ENCODE assay signal across 20 cellular contexts in genomic region chr6:169224716-169225115, GRCh38. TPM values are rescaled to one million over a fixed set of nuclear protein-coding genes. Genes with fewer than 3 reads are reported as not detected.
DNase-seq lines count a peak whose midpoint lies in the region; ATAC-seq and TF ChIP-seq lines count a peak whose summit lies in the region.
"Had no signal": no experiment of that assay in that cellular context is flagged by ENCODE, and none has a peak within 500 bp of the region (broad histone marks: within the 10 kb centered on the region; RNA-seq: fewer than 3 reads in every experiment).

No MANE protein-coding gene starts in this region.

- no peak overlapping the region for H2AFZ ChIP-seq in smooth muscle cell (ENCODE audit: low read depth)

- TF ChIP-seq POLR2A in esophagus muscularis mucosa (IDR thresholded peaks at IDR 0.05; ENCODE audit: low read depth) (no peak), esophagus squamous epithelium (IDR thresholded peaks at IDR 0.05) (no peak)

- no peak overlapping the region for H3K9ac ChIP-seq in smooth muscle cell (ENCODE audit: low read depth)

- H3K79me2 ChIP-seq in smooth muscle cell (ENCODE audit: low read depth) = no peaks in the 10 kb centered on the region

- H3F3A ChIP-seq in smooth muscle cell (ENCODE audit: low read depth) = no peaks in the 10 kb centered on the region

- no peak for TF ChIP-seq EP300 in esophagus muscularis mucosa (IDR thresholded peaks at IDR 0.05)

- ATAC-seq in GM21526 (IDR thresholded peaks at IDR 0.05; ENCODE audit: low FRiP score, unreplicated experiment) = no peak
- ATAC-seq: stimulated activated naive B cell treated with anti-CD40 and anti-IgM and Interleukin-4, amounts not matched to agents 10 μg/mL and 1 μg/mL and 100 μg/mL, for 72 hours had no signal

- H3K27ac ChIP-seq in HEK293 (ENCODE audit: extremely low read depth, low read depth, low read length) (no peak overlapping the region), angular gyrus (ENCODE audit: low read depth, low read length) (peak overlapping the region; percentile 81), esophagus muscularis mucosa (replicated peaks in 1 of 4) (no peak overlapping the region), smooth muscle cell (ENCODE audit: low read depth) (peak overlapping the region; percentile 32), esophagus squamous epithelium (peak overlapping the region in 1 of 4 donors; percentile 49)
- H3K27ac ChIP-seq: lower lobe of right lung, VCaP had no signal

- no peaks in the 10 kb centered on the region for H3K27me3 ChIP-seq in esophagus muscularis mucosa
- H3K27me3 ChIP-seq in smooth muscle cell (ENCODE audit: low read depth) = no peaks in the 10 kb centered on the region
- no peaks in the 10 kb centered on the region for H3K27me3 ChIP-seq in esophagus squamous epithelium
- H3K27me3 ChIP-seq: gastroesophageal sphincter had no signal

- H3K4me1 ChIP-seq in HEK293 (ENCODE audit: control insufficient read depth, insufficient read depth, low read length) (no peaks in the 10 kb centered on the region), esophagus muscularis mucosa (peaks cover 0 to 10% (median 2%) of the 10 kb centered on the region in 4 donors), smooth muscle cell (ENCODE audit: low read depth) (no peaks in the 10 kb centered on the region), esophagus squamous epithelium (peaks cover 0 to 24% (median 6%) of the 10 kb centered on the region in 3 donors)
- H3K4me1 ChIP-seq: lower lobe of right lung had no signal

- CTCF ChIA-PET in HEK293 (lab: Yijun Ruan, JAX) = interaction anchor here (0.6 kb wide), 1 partner anchor 1306 kb away, joined by 3 read pairs; no protein-coding TSS in a partner anchor

- no peaks in the 10 kb centered on the region for H3K9me3 ChIP-seq in HEK293 (ENCODE audit: control insufficient read depth, insufficient read depth, low read depth, low read length)
- no peaks in the 10 kb centered on the region for H3K9me3 ChIP-seq in esophagus muscularis mucosa
- H3K9me3 ChIP-seq in smooth muscle cell (replicated peaks; ENCODE audit: low read depth) = no peaks in the 10 kb centered on the region
- H3K9me3 ChIP-seq in esophagus squamous epithelium = no peaks in the 10 kb centered on the region
- H3K9me3 ChIP-seq: lower lobe of right lung had no signal

- H3K36me3 ChIP-seq in HEK293 (ENCODE audit: control insufficient read depth in 2 of 2, insufficient read depth in 1 of 2, low read length in 2 of 2) (no peaks in the 10 kb centered on the region), esophagus muscularis mucosa (peaks cover 0 to 36% (median 7%) of the 10 kb centered on the region in 4 donors), smooth muscle cell (ENCODE audit: low read depth) (no peaks in the 10 kb centered on the region), esophagus squamous epithelium (peaks cover 0 to 54% (median 0%) of the 10 kb centered on the region in 3 donors)
- H3K36me3 ChIP-seq: lower lobe of right lung had no signal

- intact Hi-C loops in esophagus muscularis mucosa (cut with DNase I) = loop anchor here (10.0 kb wide), 1 partner anchor 320 kb away; no protein-coding TSS in a partner anchor
- intact Hi-C loops in esophagus squamous epithelium (cut with DNase I) = no loop called here

- DNase-seq in esophagus muscularis mucosa (ENCODE audit: extremely low spot score) = peak; percentile 81
- no peak for DNase-seq in smooth muscle cell (lab: John Stamatoyannopoulos, UW; ENCODE audit: unreplicated experiment)
- DNase-seq in SIG-M5 treated with dmso at 0.1 percent for 504 hours (lab: John Stamatoyannopoulos, UW; ENCODE audit: unreplicated experiment) = no peak
- DNase-seq in occipital lobe (lab: John Stamatoyannopoulos, UW) = no peak
- no peak for DNase-seq in esophagus squamous epithelium (lab: John Stamatoyannopoulos, UW)
- DNase-seq: activated CD4-positive, alpha-beta T cell treated with anti-CD3 and anti-CD28 coated beads, Interleukin-2, amount 10 ng/mL, durations not matched to agents 24 days and 14 days; effector memory CD4-positive, alpha-beta T cell; HCEC 1CT; lower lobe of right lung; NCI-H1105 treated with DMSO at 0.1 percent for 48 hours; NCI-H2081; NCI-H446; stimulated activated CD4-positive, alpha-beta T cell treated with anti-CD3 and anti-CD28 coated beads, Interleukin-4, amount 100 ng/mL, for 24 hours; stimulated activated naive B cell treated with anti-CD40 and anti-IgM and Interleukin-4, amounts not matched to agents 10 μg/mL and 1 μg/mL and 100 μg/mL, for 72 hours had no signal

- no peak for TF ChIP-seq CTCF in HEK293 (tag by site-specific recombination; IDR thresholded peaks at IDR 0.05)
- no peak for TF ChIP-seq CTCF in esophagus muscularis mucosa (IDR thresholded peaks at IDR 0.05)
- TF ChIP-seq CTCF in smooth muscle cell (IDR thresholded peaks at IDR 0.05; ENCODE audit: borderline replicate concordance, insufficient read depth, poor library complexity, severe bottlenecking) = no peak
- TF ChIP-seq CTCF in esophagus squamous epithelium (IDR thresholded peaks at IDR 0.05) = no peak

- 88% methylated on average over 9 of the region's 9 CpGs for WGBS in esophagus muscularis mucosa
- 82% methylated on average over 9 of the region's 9 CpGs for WGBS in smooth muscle cell (ENCODE audit: low lambda C conversion rate)
- 81% methylated on average over 4 to 9 of the region's 9 CpGs for WGBS in esophagus squamous epithelium, 2 donors

- H3K4me3 ChIP-seq in HEK293 (ENCODE audit: low read depth, low read length) (no peak overlapping the region), esophagus muscularis mucosa (no peak overlapping the region), smooth muscle cell (no peak overlapping the region), esophagus squamous epithelium (no peak overlapping the region)
- H3K4me3 ChIP-seq: gastroesophageal sphincter, lower lobe of right lung had no signal

- POLR2A ChIA-PET in HEK293 (lab: Yijun Ruan, JAX) = no interaction called here

- H4K20me1 ChIP-seq in smooth muscle cell (ENCODE audit: low read depth) = no peaks in the 10 kb centered on the region

- H3K4me2 ChIP-seq in smooth muscle cell = no peak overlapping the region

TF ChIP-seq in HEK293, 187 proteins besides CTCF, POLR2A, EP300 and RAD21:
- TF ChIP-seq SCRT2 (tag by site-specific recombination; IDR thresholded peaks at IDR 0.05) = peak; percentile 41; the same call in 1 of the 2 replicates
- no peak for TF ChIP-seq SCRT1 (tag by site-specific recombination; IDR thresholded peaks at IDR 0.05; ENCODE audit: borderline replicate concordance)

RNA-seq across cellular contexts. Expression of gene THBS2, which starts 28.9 kb away (rescaled TPM):
- total RNA-seq in esophagus muscularis mucosa (10 to 100 TPM; 25.7 to 36.4 (median 28.8) TPM), smooth muscle cell (10.1 and 16.2 TPM in 2 replicates), occipital lobe (15.8 TPM), esophagus squamous epithelium (10 to 100 TPM in 3 of 4 donors, 1 to 10 TPM in 1; 4.3 to 35.7 (median 25.5) TPM)
- 7.1 and 13.9 TPM in 2 replicates for polyA plus RNA-seq in smooth muscle cell
- total RNA-seq: activated CD4-positive, alpha-beta T cell treated with anti-CD3 and anti-CD28 coated beads, Interleukin-2, amount 10 ng/mL, durations not matched to agents 24 days and 14 days; OCI-LY7 had no signal

Comparison
In these comparisons a context has a peak if more than half of its experiments do, and no peak if none do; other contexts are left out.
1. H3K27ac ChIP-seq: peak in angular gyrus (single experiment) and smooth muscle cell (single experiment); none in HEK293 (single experiment) and esophagus muscularis mucosa (0 of 4).